1 cellular context compared by ENCODE assay signal in genomic region chr16:85159226-85159980, GRCh38.
TF ChIP-seq lines count a peak whose summit lies in the region.

No MANE protein-coding gene starts in this region.

TF ChIP-seq in HepG2, 621 proteins besides CTCF, POLR2A, EP300 and RAD21 (continued from another document and continues in another):
- TF ChIP-seq ZHX1 (CRISPR knock-in tag; IDR thresholded peaks at IDR 0.05; ENCODE audit: low read depth) (peak; percentile 74), RXRB (CRISPR knock-in tag; IDR thresholded peaks at IDR 0.05; ENCODE audit: borderline replicate concordance) (peak; percentile 37; the same call in 1 of the 2 replicates), ZNF543 (CRISPR knock-in tag; IDR thresholded peaks at IDR 0.05) (0 out of 2 replicates have a peak, but pooled peaks have one; percentile 23), RAD51 (IDR thresholded peaks at IDR 0.05; ENCODE audit: borderline replicate concordance) (no peak), HMG20B (CRISPR knock-in tag; conservative IDR thresholded peaks at IDR 0.05) (no peak), TFE3 (CRISPR knock-in tag; IDR thresholded peaks at IDR 0.05) (peak; percentile 83), MTA1 (CRISPR knock-in tag; IDR thresholded peaks at IDR 0.05; ENCODE audit: borderline replicate concordance) (peak; percentile 84), ZNF318 (CRISPR knock-in tag; IDR thresholded peaks at IDR 0.05) (no peak), ZNF646 (CRISPR knock-in tag; IDR thresholded peaks at IDR 0.05) (peak; percentile 12; the same call in 1 of the 2 replicates), MATR3 (CRISPR knock-in tag; IDR thresholded peaks at IDR 0.05) (no peak), TERF1 (CRISPR knock-in tag; IDR thresholded peaks at IDR 0.05) (no peak), ARNT (IDR thresholded peaks at IDR 0.05) (no peak), ISX (CRISPR knock-in tag; conservative IDR thresholded peaks at IDR 0.05) (no peak), KDM1A (CRISPR knock-in tag; IDR thresholded peaks at IDR 0.05) (peak; percentile 70; the same call in 1 of the 2 replicates), ZNF263 (CRISPR knock-in tag; IDR thresholded peaks at IDR 0.05) (peak; percentile 79), MNT (IDR thresholded peaks at IDR 0.05) (peak; percentile 62), EZH2 (conservative IDR thresholded peaks at IDR 0.05; ENCODE audit: low read depth, low read length) (no peak), ZBTB7A (CRISPR knock-in tag; IDR thresholded peaks at IDR 0.05) (peak; percentile 88; the same call in 1 of the 2 replicates), PHF21A (CRISPR knock-in tag; IDR thresholded peaks at IDR 0.05) (peak; percentile 91; the same call in 1 of the 2 replicates), U2AF1 (optimal IDR thresholded peaks at IDR 0.05; ENCODE audit: low read depth, low read length) (no peak), ZBTB44 (CRISPR knock-in tag; IDR thresholded peaks at IDR 0.05) (no peak), RARA (CRISPR knock-in tag; IDR thresholded peaks at IDR 0.05) (peak; percentile 57), NKX3-1 (CRISPR knock-in tag; IDR thresholded peaks at IDR 0.05) (peak; percentile 67; the same call in 1 of the 2 replicates), ZSCAN22 (CRISPR knock-in tag; IDR thresholded peaks at IDR 0.05) (0 out of 2 replicates have a peak, but pooled peaks have one; percentile 18), SNRNP70 (IDR thresholded peaks at IDR 0.05; ENCODE audit: low read depth, low read length) (no peak)
